ENCODE assay signal across 13 cellular contexts in the genomic region with DNA sequence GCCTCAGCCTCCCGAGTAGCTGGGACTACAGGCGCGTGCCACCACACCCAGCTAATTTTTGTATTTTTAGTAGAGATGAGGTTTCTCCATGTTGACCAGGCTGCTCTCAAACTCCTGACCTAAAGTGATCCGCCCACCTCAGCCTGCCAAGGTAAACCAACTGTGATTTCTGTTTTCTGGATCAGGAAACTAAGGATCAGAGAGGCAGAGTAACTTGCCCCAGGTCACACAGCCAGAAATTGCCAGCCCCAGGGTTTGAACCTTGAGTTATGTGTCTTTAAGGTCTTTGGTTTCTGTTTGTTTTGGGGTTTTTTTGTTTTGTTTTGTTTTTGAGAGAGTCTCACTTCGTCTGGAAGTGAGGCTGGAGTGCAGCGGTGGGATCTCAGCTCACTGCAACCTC. TPM values are rescaled to one million over a fixed set of nuclear protein-coding genes. Genes with fewer than 3 reads are reported as not detected.
DNase-seq lines count a peak whose midpoint lies in the region; ATAC-seq and TF ChIP-seq lines count a peak whose summit lies in the region.
"Had no signal": no experiment of that assay in that cellular context is flagged by ENCODE, and none has a peak within 500 bp of the region (broad histone marks: within the 10 kb centered on the region; RNA-seq: fewer than 3 reads in every experiment).

No MANE protein-coding gene starts in this region.

- no peaks in the 10 kb centered on the region for H3K9me2 ChIP-seq in HCT116 (ENCODE audit: insufficient read depth)

- H3K79me2 ChIP-seq in HCT116 (ENCODE audit: insufficient read depth, low read length): peaks cover 8% of the 10 kb centered on the region

- H3K9me3 ChIP-seq in BLaER1: no peaks in the 10 kb centered on the region
- H3K9me3 ChIP-seq in HCT116 (ENCODE audit: control insufficient read depth in 1 of 2, insufficient read depth in 1 of 2, low read depth in 1 of 2, low read length in 2 of 2): no peaks in the 10 kb centered on the region
- H3K9me3 ChIP-seq in RWPE2 (ENCODE audit: severe bottlenecking): no peaks in the 10 kb centered on the region
- H3K9me3 ChIP-seq: HAP-1 had no signal

- POLR2A ChIA-PET in HCT116 (lab: Charles Lee): interaction anchor here (2.5 to 5.7 kb wide), 2 partner anchors 40 to 41 kb away, joined by 12 to 54 read pairs; no protein-coding TSS in a partner anchor

- TF ChIP-seq POLR2A in HCT116 (IDR thresholded peaks at IDR 0.05; ENCODE audit: borderline replicate concordance, extremely low read depth, insufficient read depth, insufficient read length): no peak

- H3K4me1 ChIP-seq in BLaER1: peaks cover 81% of the 10 kb centered on the region
- peaks cover 36 to 55% of the 10 kb centered on the region in 2 experiments for H3K4me1 ChIP-seq in HCT116 (ENCODE audit: control insufficient read depth in 1 of 2, insufficient read depth in 2 of 2, low read length in 2 of 2)
- peaks cover 6% of the 10 kb centered on the region for H3K4me1 ChIP-seq in RWPE2 (ENCODE audit: insufficient read depth, poor library complexity, severe bottlenecking)

- intact Hi-C loops in HCT116 (cut with micrococcal nuclease): loop anchor here (1.0 to 5.0 kb wide), 3 partner anchors 40 to 160 kb away; partner anchors contain the start of gene KDM4B

- no peaks in the 10 kb centered on the region for H3K27me3 Mint-ChIP-seq in osteocyte (ENCODE audit: unreplicated experiment)
- no peaks in the 10 kb centered on the region for H3K27me3 Mint-ChIP-seq in chondrocyte (ENCODE audit: low read depth)

- H3K4me3 ChIP-seq in BLaER1 (no peak overlapping the region), HCT116 (replicated peaks in 1 of 2; ENCODE audit: low read depth in 1 of 2, low read length in 2 of 2) (no peak overlapping the region), RWPE2 (ENCODE audit: severe bottlenecking) (no peak overlapping the region)
- H3K4me3 ChIP-seq: HAP-1 had no signal

- H2AFZ ChIP-seq in HCT116 (ENCODE audit: low read depth, low read length, poor library complexity, severe bottlenecking): no peak overlapping the region

- TF ChIP-seq CTCF in HCT116 (IDR thresholded peaks at IDR 0.05 in 2 of 3, conservative IDR thresholded peaks at IDR 0.05 in 1 of 3; ENCODE audit: borderline replicate concordance in 1 of 3, insufficient read depth in 1 of 3, low read depth in 2 of 3, low read length in 2 of 3) (no peak), RWPE2 (IDR thresholded peaks at IDR 0.05; ENCODE audit: poor library complexity, severe bottlenecking) (no peak), osteocyte (IDR thresholded peaks at IDR 0.05) (no peak), chondrocyte (IDR thresholded peaks at IDR 0.05) (no peak)

- H3K36me3 ChIP-seq in BLaER1 (no peaks in the 10 kb centered on the region), HCT116 (ENCODE audit: control insufficient read depth in 1 of 2, insufficient read depth in 2 of 2, low read length in 2 of 2) (no peaks in the 10 kb centered on the region), RWPE2 (ENCODE audit: low read depth) (no peaks in the 10 kb centered on the region)
- H3K36me3 ChIP-seq: HAP-1 had no signal

- no peak for TF ChIP-seq RAD21 in HCT116 (IDR thresholded peaks at IDR 0.05; ENCODE audit: low read depth)

- BruUV-seq in HCT116 (replicated peaks; lab: Mats Ljungman, UMichigan): no TSS peak

- H3K36me3 Mint-ChIP-seq in osteocyte (ENCODE audit: unreplicated experiment) (no peaks in the 10 kb centered on the region), chondrocyte (ENCODE audit: low read depth) (no peaks in the 10 kb centered on the region)
- H3K36me3 Mint-ChIP-seq: CD4-positive, CD25-positive, alpha-beta regulatory T cell had no signal

- H4K20me1 ChIP-seq in BLaER1: peaks cover 3% of the 10 kb centered on the region
- no peaks in the 10 kb centered on the region for H4K20me1 ChIP-seq in HCT116 (ENCODE audit: insufficient read depth)

- H3K27ac Mint-ChIP-seq in osteocyte (ENCODE audit: unreplicated experiment) (peak overlapping the region; percentile 57), chondrocyte (ENCODE audit: unreplicated experiment) (no peak overlapping the region)
- H3K27ac Mint-ChIP-seq: CD4-positive, CD25-positive, alpha-beta regulatory T cell had no signal

- H3K4me1 Mint-ChIP-seq in osteocyte (ENCODE audit: unreplicated experiment) (peaks cover 23% of the 10 kb centered on the region), chondrocyte (ENCODE audit: low read depth) (peaks cover 23% of the 10 kb centered on the region)

- ATAC-seq in HCT116 (no peak), RWPE2 (ENCODE audit: low read depth) (no peak)

- H3K4me3 Mint-ChIP-seq in osteocyte (ENCODE audit: unreplicated experiment): no peak overlapping the region
- H3K4me3 Mint-ChIP-seq in chondrocyte (ENCODE audit: unreplicated experiment): no peak overlapping the region

- H3K27me3 ChIP-seq in BLaER1 (no peaks in the 10 kb centered on the region), HCT116 (ENCODE audit: insufficient read depth, low read length) (no peaks in the 10 kb centered on the region), RWPE2 (ENCODE audit: insufficient read depth, poor library complexity, severe bottlenecking) (no peaks in the 10 kb centered on the region)

- H3K9me3 Mint-ChIP-seq in osteocyte (ENCODE audit: unreplicated experiment) (no peaks in the 10 kb centered on the region), chondrocyte (ENCODE audit: low read depth) (no peaks in the 10 kb centered on the region)

- H3K9ac ChIP-seq in BLaER1: no peak overlapping the region; the same call in 1 of the 2 replicates
- H3K9ac ChIP-seq in HCT116 (ENCODE audit: low read length): peak overlapping the region; percentile 12; the same call in 1 of the 2 replicates

- H3K27ac ChIP-seq in BLaER1 (no peak overlapping the region), HCT116 (ENCODE audit: low read depth, low read length) (peak overlapping the region; percentile 43), RWPE2 (ENCODE audit: poor library complexity, severe bottlenecking) (peak overlapping the region; percentile 87)
- H3K27ac ChIP-seq: HL-60 had no signal

- H3K4me2 ChIP-seq in BLaER1: 0 out of 2 replicates have a peak overlapping the region, but pooled peaks have one; percentile 50
- H3K4me2 ChIP-seq in HCT116 (ENCODE audit: low read length): peak overlapping the region; percentile 85

- RAD21 ChIA-PET in HCT116 (lab: Charles Lee; ENCODE audit: low non-redundant PET in 1 of 2, low total read pairs in 2 of 2, uncharacterized antibody in 2 of 2, unreplicated experiment in 2 of 2): interaction anchor here (0.7 to 2.3 kb wide), 4 partner anchors 40 to 62 kb away, joined by 3 to 9 read pairs (median 6); no protein-coding TSS in a partner anchor

- DNase-seq in HCT116 (ENCODE audit: low read depth, low spot score) (no peak), RWPE2 (ENCODE audit: low spot score) (no peak), osteocyte (ENCODE audit: extremely low spot score, unreplicated experiment) (no peak), chondrocyte (ENCODE audit: low spot score) (no peak)
- no peak for DNase-seq in stimulated activated CD4-positive, alpha-beta T cell treated with anti-CD3 and anti-CD28 coated beads, Interleukin-2, amount 100 ng/mL, for 48 hours
- DNase-seq: CD4-positive, CD25-positive, alpha-beta regulatory T cell; GF-D8 had no signal

- CTCF ChIA-PET in HCT116 (lab: Charles Lee): interaction anchor here (1.4 to 8.1 kb wide), 4 partner anchors 41 to 159 kb away, joined by 3 to 55 read pairs (median 19); partner anchors contain the start of gene KDM4B

TF ChIP-seq in HCT116, 20 proteins besides CTCF, POLR2A, EP300 and RAD21 (continues in another document):
- TF ChIP-seq ZNF274 (IDR thresholded peaks at IDR 0.05; ENCODE audit: low read depth, low read length) (no peak), MAX (IDR thresholded peaks at IDR 0.05) (no peak), EZH2phosphoT487 (IDR thresholded peaks at IDR 0.05; ENCODE audit: borderline replicate concordance) (no peak), REST (IDR thresholded peaks at IDR 0.05; ENCODE audit: low read depth) (no peak), POLR2AphosphoS5 (IDR thresholded peaks at IDR 0.05; ENCODE audit: low read depth, low read length) (no peak)

RNA-seq across cellular contexts. Expression of gene PLIN3, which starts 4.2 kb away (rescaled TPM):
- total RNA-seq in HCT116 (2021; ENCODE audit: unreplicated experiment) (207 TPM), osteocyte (77.8 and 77.9 TPM in 2 replicates), chondrocyte (91.8 to 93.2 TPM (median 93.0 TPM) in 3 replicates)
- 219 and 273 TPM in 2 replicates for polyA plus RNA-seq in HCT116 (2012)

RNA-seq across cellular contexts. Expression of gene ARRDC5, which starts 31.0 kb away (rescaled TPM):
- total RNA-seq in HCT116 (2021; ENCODE audit: unreplicated experiment): not detected
- not detected in 2 replicates for polyA plus RNA-seq in HCT116 (2012)
- not detected in 2 replicates for total RNA-seq in osteocyte
- 0.41 TPM in 1 of 3 replicates, not detected in the others for total RNA-seq in chondrocyte
- total RNA-seq: A673, H1 had no signal
- polyA plus RNA-seq: BJ, H1 had no signal

RNA-seq across cellular contexts. Expression of gene UHRF1, which starts 37.6 kb away (rescaled TPM):
- total RNA-seq in HCT116 (2021; ENCODE audit: unreplicated experiment): 109 TPM
- polyA plus RNA-seq in HCT116 (2012): 41.2 and 41.3 TPM in 2 replicates
- total RNA-seq in osteocyte: 20.2 and 20.7 TPM in 2 replicates
- total RNA-seq in chondrocyte: 15.7 to 42.5 TPM (median 17.4 TPM) in 3 replicates

RNA-seq across cellular contexts. Expression of gene TICAM1, which starts 40.2 kb away (rescaled TPM):
- total RNA-seq in HCT116 (2021; ENCODE audit: unreplicated experiment) (28.7 TPM), osteocyte (6.2 and 6.6 TPM in 2 replicates), chondrocyte (6.8 to 13.2 TPM (median 12.3 TPM) in 3 replicates)
- 30.0 and 33.1 TPM in 2 replicates for polyA plus RNA-seq in HCT116 (2012)
